ENCODE assay signal across 1 cellular context in genomic region chr10:88991900-88992237, GRCh38.
TF ChIP-seq lines count a peak whose summit lies in the region.

No MANE protein-coding gene starts in this region.

TF ChIP-seq in HEK293, 187 proteins besides CTCF, POLR2A, EP300 and RAD21 (continued from another document):
- TF ChIP-seq ZNF76 (tag by site-specific recombination; IDR thresholded peaks at IDR 0.05; ENCODE audit: borderline replicate concordance, low read depth), result no peak
- no peak for TF ChIP-seq ZBTB20 (tag by site-specific recombination; IDR thresholded peaks at IDR 0.05)
TF ChIP-seq in HEK293: peak in this region for 14.
